In the genomic region with DNA sequence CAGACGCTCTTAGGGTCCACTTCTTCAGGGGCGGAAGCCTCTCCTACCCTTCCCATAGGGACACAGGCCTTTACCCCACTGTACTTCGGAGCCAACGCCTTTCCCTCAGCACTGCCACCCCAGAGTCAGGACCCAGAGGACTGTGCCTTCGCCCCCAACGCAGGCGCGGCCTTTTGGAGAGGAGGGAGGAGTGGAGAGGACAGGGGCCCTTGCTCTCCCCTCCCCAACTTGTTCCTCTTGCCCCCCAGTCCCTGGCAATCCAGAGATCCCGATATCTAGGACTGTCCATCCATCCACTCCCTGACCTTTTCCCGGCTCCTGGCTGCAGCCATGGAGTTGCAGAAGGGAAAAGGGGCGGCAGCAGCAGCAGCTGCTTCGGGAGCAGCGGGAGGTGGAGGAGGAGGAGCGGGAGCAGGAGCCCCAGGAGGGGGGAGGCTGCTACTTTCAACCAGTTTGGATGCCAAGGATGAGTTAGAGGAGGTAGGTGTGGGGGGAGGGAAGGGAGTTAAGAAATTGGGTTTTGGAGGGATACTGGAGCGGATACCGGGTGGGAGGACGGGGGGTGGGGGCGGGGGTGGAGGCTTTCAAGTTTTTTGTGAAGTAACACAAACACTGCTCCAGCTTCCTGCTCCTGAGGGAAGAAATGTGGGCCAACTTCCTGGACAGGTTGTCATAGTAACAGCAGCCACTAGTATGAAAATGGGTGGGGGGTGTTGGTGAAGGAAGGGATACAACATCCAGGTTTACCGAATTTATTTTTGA, we compare ENCODE assay signal across 1 cellular context.
TF ChIP-seq lines count a peak whose summit lies in the region.

No MANE protein-coding gene starts in this region.

TF ChIP-seq in HEK293, 187 proteins besides CTCF, POLR2A, EP300 and RAD21 (continued from another document):
- TF ChIP-seq, protein P1, sequence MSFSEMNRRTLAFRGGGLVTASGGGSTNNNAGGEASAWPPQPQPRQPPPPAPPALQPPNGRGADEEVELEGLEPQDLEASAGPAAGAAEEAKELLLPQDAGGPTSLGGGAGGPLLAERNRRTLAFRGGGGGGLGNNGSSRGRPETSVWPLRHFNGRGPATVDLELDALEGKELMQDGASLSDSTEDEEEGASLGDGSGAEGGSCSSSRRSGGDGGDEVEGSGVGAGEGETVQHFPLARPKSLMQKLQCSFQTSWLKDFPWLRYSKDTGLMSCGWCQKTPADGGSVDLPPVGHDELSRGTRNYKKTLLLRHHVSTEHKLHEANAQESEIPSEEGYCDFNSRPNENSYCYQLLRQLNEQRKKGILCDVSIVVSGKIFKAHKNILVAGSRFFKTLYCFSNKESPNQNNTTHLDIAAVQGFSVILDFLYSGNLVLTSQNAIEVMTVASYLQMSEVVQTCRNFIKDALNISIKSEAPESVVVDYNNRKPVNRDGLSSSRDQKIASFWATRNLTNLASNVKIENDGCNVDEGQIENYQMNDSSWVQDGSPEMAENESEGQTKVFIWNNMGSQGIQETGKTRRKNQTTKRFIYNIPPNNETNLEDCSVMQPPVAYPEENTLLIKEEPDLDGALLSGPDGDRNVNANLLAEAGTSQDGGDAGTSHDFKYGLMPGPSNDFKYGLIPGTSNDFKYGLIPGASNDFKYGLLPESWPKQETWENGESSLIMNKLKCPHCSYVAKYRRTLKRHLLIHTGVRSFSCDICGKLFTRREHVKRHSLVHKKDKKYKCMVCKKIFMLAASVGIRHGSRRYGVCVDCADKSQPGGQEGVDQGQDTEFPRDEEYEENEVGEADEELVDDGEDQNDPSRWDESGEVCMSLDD (tag by site-specific recombination; IDR thresholded peaks at IDR 0.05): 0 out of 2 replicates have a peak, but pooled peaks have one; percentile 51
- no peak for TF ChIP-seq ZNF211 (tag by site-specific recombination; IDR thresholded peaks at IDR 0.05; ENCODE audit: low read depth)
- peak; percentile 29; the same call in 1 of the 2 replicates for TF ChIP-seq HIC1 (tag by site-specific recombination; IDR thresholded peaks at IDR 0.05)
- TF ChIP-seq ZNF37A (tag by site-specific recombination; IDR thresholded peaks at IDR 0.05): no peak
- peak; percentile 90 for TF ChIP-seq OSR2 (tag by site-specific recombination; IDR thresholded peaks at IDR 0.05)
- TF ChIP-seq ZNF169 (tag by site-specific recombination; IDR thresholded peaks at IDR 0.05): no peak
- TF ChIP-seq REST (tag by site-specific recombination; IDR thresholded peaks at IDR 0.05): 0 out of 2 replicates have a peak, but pooled peaks have one; percentile 23
- 0 out of 2 replicates have a peak, but pooled peaks have one; percentile 3 for TF ChIP-seq ZNF324 (tag by site-specific recombination; IDR thresholded peaks at IDR 0.05)
- peak; percentile 98 for TF ChIP-seq ZNF341 (tag by site-specific recombination; IDR thresholded peaks at IDR 0.05; ENCODE audit: low read depth)
- peak; percentile 58 for TF ChIP-seq ZIC2 (tag by site-specific recombination; IDR thresholded peaks at IDR 0.05)
- TF ChIP-seq ZNF394 (tag by site-specific recombination; IDR thresholded peaks at IDR 0.05; ENCODE audit: borderline replicate concordance): peak; percentile 99
- peak; percentile 49; the same call in 1 of the 2 replicates for TF ChIP-seq GLIS1 (tag by site-specific recombination; IDR thresholded peaks at IDR 0.05)
- TF ChIP-seq ZBTB48 (tag by site-specific recombination; IDR thresholded peaks at IDR 0.05): peak; percentile 91
- TF ChIP-seq ZBTB11 (tag by site-specific recombination; conservative IDR thresholded peaks at IDR 0.05; ENCODE audit: low read depth): 0 out of 2 replicates have a peak, but pooled peaks have one; percentile 22
- TF ChIP-seq KLF16 (tag by site-specific recombination; IDR thresholded peaks at IDR 0.05): peak; percentile 57; the same call in 1 of the 2 replicates
- peak; percentile 37 for TF ChIP-seq SP2 (tag by site-specific recombination; IDR thresholded peaks at IDR 0.05)
- peak; percentile 54 for TF ChIP-seq ZFHX2 (tag by site-specific recombination; conservative IDR thresholded peaks at IDR 0.05)
- no peak for TF ChIP-seq ZNF280C (tag by site-specific recombination; IDR thresholded peaks at IDR 0.05)
- peak; percentile 55 for TF ChIP-seq EGR2 (tag by site-specific recombination; IDR thresholded peaks at IDR 0.05; ENCODE audit: low read depth)
- 0 out of 2 replicates have a peak, but pooled peaks have one; percentile 8 for TF ChIP-seq ZBTB8A (tag by site-specific recombination; IDR thresholded peaks at IDR 0.05)
- no peak for TF ChIP-seq ZNF658 (tag by site-specific recombination; IDR thresholded peaks at IDR 0.05)
- peak; percentile 30; the same call in 1 of the 2 replicates for TF ChIP-seq ZBTB17 (tag by site-specific recombination; IDR thresholded peaks at IDR 0.05)
- 0 out of 2 replicates have a peak, but pooled peaks have one; percentile 36 for TF ChIP-seq ZNF501 (tag by site-specific recombination; IDR thresholded peaks at IDR 0.05)
- TF ChIP-seq, protein P2, sequence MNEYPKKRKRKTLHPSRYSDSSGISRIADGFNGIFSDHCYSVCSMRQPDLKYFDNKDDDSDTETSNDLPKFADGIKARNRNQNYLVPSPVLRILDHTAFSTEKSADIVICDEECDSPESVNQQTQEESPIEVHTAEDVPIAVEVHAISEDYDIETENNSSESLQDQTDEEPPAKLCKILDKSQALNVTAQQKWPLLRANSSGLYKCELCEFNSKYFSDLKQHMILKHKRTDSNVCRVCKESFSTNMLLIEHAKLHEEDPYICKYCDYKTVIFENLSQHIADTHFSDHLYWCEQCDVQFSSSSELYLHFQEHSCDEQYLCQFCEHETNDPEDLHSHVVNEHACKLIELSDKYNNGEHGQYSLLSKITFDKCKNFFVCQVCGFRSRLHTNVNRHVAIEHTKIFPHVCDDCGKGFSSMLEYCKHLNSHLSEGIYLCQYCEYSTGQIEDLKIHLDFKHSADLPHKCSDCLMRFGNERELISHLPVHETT (tag by site-specific recombination; IDR thresholded peaks at IDR 0.05): 0 out of 2 replicates have a peak, but pooled peaks have one; percentile 7
- peak; percentile 90 for TF ChIP-seq IKZF3 (tag by site-specific recombination; IDR thresholded peaks at IDR 0.05)
